ENCODE assay signal across 29 cellular contexts in genomic region chr10:12583891-12584595, GRCh38.
"Had no signal": no experiment of that assay in that cellular context is flagged by ENCODE, and none has a peak within 500 bp of the region (broad histone marks: within the 10 kb centered on the region; RNA-seq: fewer than 3 reads in every experiment).

No MANE protein-coding gene starts in this region.

- H3K4me3 ChIP-seq: coronary artery, esophagus squamous epithelium, lower lobe of right lung, ovary, psoas muscle, right lobe of liver, thoracic aorta, tibial nerve, upper lobe of right lung, vagina had no signal

- H3K4me3 Mint-ChIP-seq: effector memory CD8-positive, alpha-beta T cell; immature natural killer cell; memory B cell; naive thymus-derived CD8-positive, alpha-beta T cell; nephron progenitor cell had no signal

- H3K4me1 Mint-ChIP-seq: nephron progenitor cell had no signal

- H3K9me3 Mint-ChIP-seq: effector memory CD8-positive, alpha-beta T cell; immature natural killer cell had no signal

- FAIRE-seq: endometrium, frontal cortex, keratinocyte, small intestine had no signal

- H3K4me1 ChIP-seq: lower lobe of right lung, psoas muscle, tibial nerve, upper lobe of right lung had no signal

- H3K27ac ChIP-seq: coronary artery, esophagus squamous epithelium, lower lobe of right lung, ovary, psoas muscle, right lobe of liver, thoracic aorta, tibial nerve, upper lobe of right lung, vagina had no signal

- H3K36me3 ChIP-seq: esophagus squamous epithelium, lower lobe of right lung, ovary, right lobe of liver, thoracic aorta, tibial nerve, upper lobe of right lung, vagina had no signal

- H3K27me3 ChIP-seq: esophagus squamous epithelium, ovary, right lobe of liver, tibial nerve, upper lobe of right lung, vagina had no signal

- ATAC-seq: effector memory CD8-positive, alpha-beta T cell; left ventricle myocardium superior; lower lobe of right lung; naive thymus-derived CD8-positive, alpha-beta T cell; psoas muscle; right lobe of liver; stimulated activated naive CD8-positive, alpha-beta T cell treated with anti-CD3 and anti-CD28 coated beads, Interleukin-15, Interleukin-2, amounts not matched to agents 100 U/mL and 50 U/mL, for 24 hours; upper lobe of right lung had no signal

- H3K27me3 Mint-ChIP-seq: effector memory CD8-positive, alpha-beta T cell; memory B cell; naive thymus-derived CD8-positive, alpha-beta T cell had no signal

- H3K9me3 ChIP-seq: esophagus squamous epithelium, lower lobe of right lung, psoas muscle, right lobe of liver, thoracic aorta, upper lobe of right lung, vagina had no signal

- DNase-seq: dermis blood vessel endothelial cell; effector memory CD8-positive, alpha-beta T cell; erythroblast; esophagus squamous epithelium; hypothalamus; immature natural killer cell; left ventricle myocardium superior; lower lobe of right lung; naive thymus-derived CD8-positive, alpha-beta T cell; nephron progenitor cell; nucleus accumbens; ovary; posterior cingulate gyrus; psoas muscle; right lobe of liver; small intestine; stimulated activated CD4-positive, alpha-beta T cell treated with anti-CD3 and anti-CD28 coated beads, Interleukin-15, amount 100 ng/mL, for 24 hours; stimulated activated CD4-positive, alpha-beta T cell treated with anti-CD3 and anti-CD28 coated beads, Interleukin-4, amount 100 ng/mL, for 1 hour; stimulated activated CD8-positive, alpha-beta memory T cell treated with anti-CD3 and anti-CD28 coated beads, Interleukin-4, amount 100 ng/mL, for 48 hours; stimulated activated naive CD8-positive, alpha-beta T cell treated with anti-CD3 and anti-CD28 coated beads, Interleukin-15, Interleukin-2, amounts not matched to agents 100 U/mL and 50 U/mL, for 24 hours; upper lobe of right lung had no signal

- H3K27ac Mint-ChIP-seq: effector memory CD8-positive, alpha-beta T cell; memory B cell; nephron progenitor cell had no signal
